Comparison of ENCODE assay signal across 11 cellular contexts in genomic region chr6:168247456-168248147, GRCh38.
DNase-seq lines count a peak whose midpoint lies in the region; ATAC-seq and TF ChIP-seq lines count a peak whose summit lies in the region.
"Had no signal": no experiment of that assay in that cellular context is flagged by ENCODE, and none has a peak within 500 bp of the region (broad histone marks: within the 10 kb centered on the region; RNA-seq: fewer than 3 reads in every experiment).

No MANE protein-coding gene starts in this region.

- H3K4me1 Mint-ChIP-seq in Calu3 (ENCODE audit: low read depth, unreplicated experiment) = peaks cover 6% of the 10 kb centered on the region

- no peak overlapping the region for H3K27ac Mint-ChIP-seq in Calu3 (ENCODE audit: unreplicated experiment)
- H3K27ac Mint-ChIP-seq: activated T-cell treated with anti-CD3 and anti-CD28 coated beads, Interleukin-2, amount 50 U/mL, for 72 hours had no signal

- no peaks in the 10 kb centered on the region for H3K9me3 ChIP-seq in osteoblast (ENCODE audit: low read depth, low read length)
- H3K9me3 ChIP-seq: psoas muscle had no signal

- H3K27ac ChIP-seq in osteoblast (ENCODE audit: low read depth, low read length) = no peak overlapping the region
- H3K27ac ChIP-seq: psoas muscle had no signal

- no peak overlapping the region for H2AFZ ChIP-seq in osteoblast (ENCODE audit: low read length)

- H3K79me2 ChIP-seq in osteoblast (ENCODE audit: insufficient read depth, low read length) = no peaks in the 10 kb centered on the region

- no peak overlapping the region for H3K4me3 ChIP-seq in osteoblast (ENCODE audit: insufficient read depth, low read length)
- H3K4me3 ChIP-seq: psoas muscle had no signal

- no peaks in the 10 kb centered on the region for H3K4me1 ChIP-seq in osteoblast (ENCODE audit: insufficient read depth, low read length)
- H3K4me1 ChIP-seq: psoas muscle had no signal

- TF ChIP-seq CTCF in Calu3 (IDR thresholded peaks at IDR 0.05; ENCODE audit: unreplicated experiment) = no peak
- no peak for TF ChIP-seq CTCF in osteoblast (IDR thresholded peaks at IDR 0.05; ENCODE audit: extremely low read depth, low read depth, low read length)

- H3K9me3 Mint-ChIP-seq in Calu3 (ENCODE audit: low read depth, unreplicated experiment) = no peaks in the 10 kb centered on the region
- H3K9me3 Mint-ChIP-seq: activated T-cell treated with anti-CD3 and anti-CD28 coated beads, Interleukin-2, amount 50 U/mL, for 72 hours had no signal

- intact Hi-C loops in Calu3 (cut with micrococcal nuclease; ENCODE audit: unreplicated experiment) = no loop called here

- H3K4me2 ChIP-seq in osteoblast (ENCODE audit: insufficient read depth, low read length) = no peak overlapping the region

- CTCF ChIA-PET in Calu3 (lab: Charles Lee) = interaction anchor here (0.6 to 0.9 kb wide), 2 partner anchors 16 to 98 kb away, joined by 3 to 14 read pairs; no protein-coding TSS in a partner anchor

- H3K36me3 Mint-ChIP-seq in Calu3 (ENCODE audit: insufficient read depth, unreplicated experiment) = no peaks in the 10 kb centered on the region

- peak; percentile 67 for DNase-seq in Calu3
- peak; percentile 95 for DNase-seq in NCI-H1092 treated with DMSO at 0.1 percent for 48 hours (lab: John Stamatoyannopoulos, UW)
- peak; percentile 45 for DNase-seq in astrocyte of the hippocampus (ENCODE audit: low read depth, low spot score)
- DNase-seq in osteoblast (ENCODE audit: insufficient read length, low spot score, missing footprints) = peak; percentile 76
- no peak for DNase-seq in foreskin melanocyte
- DNase-seq in stimulated activated naive CD8-positive, alpha-beta T cell treated with anti-CD3 and anti-CD28 coated beads, Interleukin-15, Interleukin-2, amounts not matched to agents 100 U/mL and 50 U/mL, for 24 hours = no peak
- DNase-seq in KBM-7 = no peak
- DNase-seq: activated T-cell treated with anti-CD3 and anti-CD28 coated beads, Interleukin-2, amount 50 U/mL, for 72 hours; dermis blood vessel endothelial cell had no signal

- in situ Hi-C loops in KBM-7 (cut with MboI; ENCODE audit: low pct_unique_long_range_greater_than_20kb, low sequenced_read_pairs) = no loop called here

- no peak for ATAC-seq in HG03025 (IDR thresholded peaks at IDR 0.05; ENCODE audit: low FRiP score, unreplicated experiment)
- no peak for ATAC-seq in stimulated activated naive CD8-positive, alpha-beta T cell treated with anti-CD3 and anti-CD28 coated beads, Interleukin-15, Interleukin-2, amounts not matched to agents 100 U/mL and 50 U/mL, for 24 hours
- ATAC-seq: psoas muscle had no signal

- H3K27me3 ChIP-seq in osteoblast (ENCODE audit: insufficient read depth, low read length) = peaks cover 4% of the 10 kb centered on the region

- peaks cover 92% of the 10 kb centered on the region for H3K27me3 Mint-ChIP-seq in Calu3 (ENCODE audit: unreplicated experiment)

- peak overlapping the region; percentile 24 for H3K4me3 Mint-ChIP-seq in Calu3 (ENCODE audit: low read depth, unreplicated experiment)

- no TSS peak for BruUV-seq in Calu3 (replicated peaks; lab: Mats Ljungman, UMichigan)

- no peaks in the 10 kb centered on the region for H3K36me3 ChIP-seq in osteoblast (ENCODE audit: insufficient read depth, low read length)

- no peaks in the 10 kb centered on the region for H4K20me1 ChIP-seq in osteoblast (ENCODE audit: insufficient read depth, low read length)

Comparison
In these comparisons a context has a peak if more than half of its experiments do, and no peak if none do; other contexts are left out.
1. DNase-seq: peak in Calu3 (single experiment), NCI-H1092 treated with DMSO at 0.1 percent for 48 hours (single experiment), astrocyte of the hippocampus (single experiment) and osteoblast (single experiment); none in foreskin melanocyte (single experiment), stimulated activated naive CD8-positive, alpha-beta T cell treated with anti-CD3 and anti-CD28 coated beads, Interleukin-15, Interleukin-2, amounts not matched to agents 100 U/mL and 50 U/mL, for 24 hours (single experiment) and KBM-7 (single experiment).